2 cellular contexts compared by ENCODE assay signal in the genomic region with DNA sequence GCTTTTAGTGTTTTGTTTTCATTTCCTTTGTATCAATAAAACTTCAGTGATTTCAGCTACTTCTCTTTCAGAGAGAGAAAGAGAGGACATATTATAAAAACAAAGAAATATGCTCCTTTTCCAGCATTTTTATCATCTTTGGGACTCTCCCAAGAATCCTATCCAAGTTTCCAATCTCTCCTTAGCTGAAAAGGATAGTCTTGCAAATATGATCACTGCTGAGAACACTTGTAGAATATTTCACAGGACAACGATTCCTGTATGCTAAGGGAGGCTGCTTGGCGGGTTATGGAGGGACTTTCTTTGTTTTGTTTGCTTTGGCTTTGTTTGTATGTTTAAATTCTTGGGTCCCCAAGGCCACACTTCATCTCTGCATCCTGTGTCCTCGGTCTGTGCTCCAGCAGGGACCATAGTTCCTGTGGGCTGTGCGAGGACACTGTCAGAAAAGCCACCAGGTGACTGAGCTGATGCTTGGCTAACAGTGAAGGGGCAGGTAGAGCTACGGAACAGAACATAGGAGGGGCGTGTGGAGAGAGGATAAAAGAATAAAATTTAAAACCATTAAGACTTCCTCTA.
TF ChIP-seq lines count a peak whose summit lies in the region.

No MANE protein-coding gene starts in this region.

TF ChIP-seq in SK-N-SH, 30 proteins besides CTCF, POLR2A, EP300 and RAD21 (continued from another document):
- TF ChIP-seq, protein P1, sequence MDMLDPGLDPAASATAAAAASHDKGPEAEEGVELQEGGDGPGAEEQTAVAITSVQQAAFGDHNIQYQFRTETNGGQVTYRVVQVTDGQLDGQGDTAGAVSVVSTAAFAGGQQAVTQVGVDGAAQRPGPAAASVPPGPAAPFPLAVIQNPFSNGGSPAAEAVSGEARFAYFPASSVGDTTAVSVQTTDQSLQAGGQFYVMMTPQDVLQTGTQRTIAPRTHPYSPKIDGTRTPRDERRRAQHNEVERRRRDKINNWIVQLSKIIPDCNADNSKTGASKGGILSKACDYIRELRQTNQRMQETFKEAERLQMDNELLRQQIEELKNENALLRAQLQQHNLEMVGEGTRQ (IDR thresholded peaks at IDR 0.05; ENCODE audit: borderline replicate concordance, low read depth, low read length): no peak

TF ChIP-seq in SK-N-SH treated with all-trans-retinoic acid at 6 μM for 48 hours, 23 proteins besides CTCF, POLR2A, EP300 and RAD21 (continued from another document):
- TF ChIP-seq, protein P2, sequence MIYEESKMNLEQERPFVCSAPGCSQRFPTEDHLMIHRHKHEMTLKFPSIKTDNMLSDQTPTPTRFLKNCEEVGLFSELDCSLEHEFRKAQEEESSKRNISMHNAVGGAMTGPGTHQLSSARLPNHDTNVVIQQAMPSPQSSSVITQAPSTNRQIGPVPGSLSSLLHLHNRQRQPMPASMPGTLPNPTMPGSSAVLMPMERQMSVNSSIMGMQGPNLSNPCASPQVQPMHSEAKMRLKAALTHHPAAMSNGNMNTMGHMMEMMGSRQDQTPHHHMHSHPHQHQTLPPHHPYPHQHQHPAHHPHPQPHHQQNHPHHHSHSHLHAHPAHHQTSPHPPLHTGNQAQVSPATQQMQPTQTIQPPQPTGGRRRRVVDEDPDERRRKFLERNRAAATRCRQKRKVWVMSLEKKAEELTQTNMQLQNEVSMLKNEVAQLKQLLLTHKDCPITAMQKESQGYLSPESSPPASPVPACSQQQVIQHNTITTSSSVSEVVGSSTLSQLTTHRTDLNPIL (CRISPR knock-in tag; IDR thresholded peaks at IDR 0.05; ENCODE audit: low read depth): no peak
- TF ChIP-seq GLIS3 (CRISPR knock-in tag; IDR thresholded peaks at IDR 0.05): no peak
- TF ChIP-seq TCF4 (CRISPR knock-in tag; IDR thresholded peaks at IDR 0.05; ENCODE audit: borderline replicate concordance): no peak
